ENCODE assay signal across 7 cellular contexts in genomic region chr21:5116344-5117123, GRCh38.
A peak's percentile ranks its signal among the peaks of the same experiment; 100 is the strongest.
DNase-seq lines count a peak whose midpoint lies in the region; ATAC-seq and TF ChIP-seq lines count a peak whose summit lies in the region.
"Not testable (repeated sequence)": the region's sequence is repeated elsewhere in the genome, so short reads cannot be mapped to it uniquely, and the experiment has no call there.

No MANE protein-coding gene starts in this region.

- H3K4me3 ChIP-seq in PC-3 (ENCODE audit: low read length); heart right ventricle: not testable (repeated sequence)

- H3K9ac ChIP-seq in PC-3 (ENCODE audit: low read length) = not testable (repeated sequence)

- DNase-seq in PC-3; activated naive CD4-positive, alpha-beta T cell treated with anti-CD3 and anti-CD28 coated beads, Interleukin-2, amount 50 U/mL, for 72 hours (ENCODE audit: low spot score in 2 of 2); central memory CD8-positive, alpha-beta T cell (ENCODE audit: low spot score in 2 of 2); heart right ventricle: not testable (repeated sequence)
- DNase-seq in activated CD4-positive, alpha-beta memory T cell treated with anti-CD3 and anti-CD28 coated beads for 36 hours = peak; percentile 8
- peak; percentile 7 for DNase-seq in sciatic nerve (ENCODE audit: low spot score)

- not testable (repeated sequence) for H3K27ac ChIP-seq in PC-3 (ENCODE audit: low read length); heart right ventricle

- BruUV-seq in PC-3 (replicated peaks; lab: Mats Ljungman, UMichigan) = TSS peak; percentile 44

- ATAC-seq in GM18907 (IDR thresholded peaks at IDR 0.05; ENCODE audit: unreplicated experiment) (peak; percentile 34), heart right ventricle (peak in 6 of 8 donors; percentile 7 to 28 (median 14)), sciatic nerve (peak; percentile 22)
- ATAC-seq in PC-3 = not testable (repeated sequence)
- ATAC-seq in activated naive CD4-positive, alpha-beta T cell treated with anti-CD3 and anti-CD28 coated beads, Interleukin-2, amount 50 U/mL, for 72 hours = peak; percentile 64 to 67
- ATAC-seq in central memory CD8-positive, alpha-beta T cell (replicated peaks; ENCODE audit: extremely low read depth, poor library complexity, severe bottlenecking) = peak; percentile 19

- not testable (repeated sequence) for H3K27me3 ChIP-seq in PC-3 (ENCODE audit: low read length); heart right ventricle

- not testable (repeated sequence) for H3K36me3 ChIP-seq in PC-3 (ENCODE audit: low read depth, low read length); heart right ventricle

- H3K4me3 Mint-ChIP-seq in activated CD4-positive, alpha-beta memory T cell treated with anti-CD3 and anti-CD28 coated beads for 36 hours; central memory CD8-positive, alpha-beta T cell: not testable (repeated sequence)

- H3K4me2 ChIP-seq in PC-3 (ENCODE audit: low read length) = not testable (repeated sequence)

- H3K9me3 ChIP-seq in PC-3 (ENCODE audit: low read length); heart right ventricle: not testable (repeated sequence)

- intact Hi-C loops in PC-3 (cut with micrococcal nuclease); activated CD4-positive, alpha-beta memory T cell treated with anti-CD3 and anti-CD28 coated beads for 36 hours (cut with micrococcal nuclease); heart right ventricle (cut with DNase I); sciatic nerve (cut with DNase I): not testable (repeated sequence)

- not testable (repeated sequence) for TF ChIP-seq CTCF in PC-3 (conservative IDR thresholded peaks at IDR 0.05; ENCODE audit: low read depth, low read length); heart right ventricle (IDR thresholded peaks at IDR 0.05)

- H3K9me2 ChIP-seq in PC-3 (replicated peaks; ENCODE audit: low read length) = not testable (repeated sequence)

- not testable (repeated sequence) for H3K4me1 ChIP-seq in PC-3 (ENCODE audit: insufficient read depth, low read length); heart right ventricle

- H3K36me3 Mint-ChIP-seq in activated CD4-positive, alpha-beta memory T cell treated with anti-CD3 and anti-CD28 coated beads for 36 hours; activated naive CD4-positive, alpha-beta T cell treated with anti-CD3 and anti-CD28 coated beads, Interleukin-2, amount 50 U/mL, for 72 hours; central memory CD8-positive, alpha-beta T cell (ENCODE audit: insufficient read depth): not testable (repeated sequence)

- not testable (repeated sequence) for H3K27me3 Mint-ChIP-seq in activated CD4-positive, alpha-beta memory T cell treated with anti-CD3 and anti-CD28 coated beads for 36 hours; central memory CD8-positive, alpha-beta T cell

- H4K20me1 ChIP-seq in PC-3 (ENCODE audit: low read length) = not testable (repeated sequence)

- H3K79me2 ChIP-seq in PC-3 (ENCODE audit: low read length) = not testable (repeated sequence)

- CTCF ChIA-PET in PC-3 (lab: Charles Lee); activated CD4-positive, alpha-beta memory T cell treated with anti-CD3 and anti-CD28 coated beads for 36 hours (lab: Charles Lee): not testable (repeated sequence)

- H2AFZ ChIP-seq in PC-3 (ENCODE audit: low read length) = not testable (repeated sequence)

- not testable (repeated sequence) for H3F3A ChIP-seq in PC-3 (ENCODE audit: low read length, unreplicated experiment)

- H3K4me1 Mint-ChIP-seq in activated CD4-positive, alpha-beta memory T cell treated with anti-CD3 and anti-CD28 coated beads for 36 hours (ENCODE audit: low read depth); central memory CD8-positive, alpha-beta T cell: not testable (repeated sequence)

- POLR2A ChIA-PET in PC-3 (lab: Charles Lee; ENCODE audit: unreplicated experiment); activated CD4-positive, alpha-beta memory T cell treated with anti-CD3 and anti-CD28 coated beads for 36 hours (lab: Charles Lee): not testable (repeated sequence)

- WGBS in heart right ventricle, 2 donors = 94% methylated on average over 2 of the region's 19 CpGs; no CpG with 5 or more reads in 1 of the 2 donors

- H3K27ac Mint-ChIP-seq in activated CD4-positive, alpha-beta memory T cell treated with anti-CD3 and anti-CD28 coated beads for 36 hours; activated naive CD4-positive, alpha-beta T cell treated with anti-CD3 and anti-CD28 coated beads, Interleukin-2, amount 50 U/mL, for 72 hours; central memory CD8-positive, alpha-beta T cell (ENCODE audit: low read depth): not testable (repeated sequence)

- H3K9me3 Mint-ChIP-seq in activated CD4-positive, alpha-beta memory T cell treated with anti-CD3 and anti-CD28 coated beads for 36 hours; activated naive CD4-positive, alpha-beta T cell treated with anti-CD3 and anti-CD28 coated beads, Interleukin-2, amount 50 U/mL, for 72 hours; central memory CD8-positive, alpha-beta T cell: not testable (repeated sequence)
